29 cellular contexts compared by ENCODE assay signal in genomic region chr5:103000089-103000488, GRCh38.
"Had no signal": no experiment of that assay in that cellular context is flagged by ENCODE, and none has a peak within 500 bp of the region (broad histone marks: within the 10 kb centered on the region; RNA-seq: fewer than 3 reads in every experiment).

No MANE protein-coding gene starts in this region.

- H3K27ac ChIP-seq: neural progenitor cell, ovary, parathyroid adenoma, psoas muscle, right lobe of liver, sigmoid colon, suprapubic skin, testis, tibial artery, transverse colon, upper lobe of right lung, uterus had no signal

- H3K4me3 ChIP-seq: neural progenitor cell, ovary, psoas muscle, right lobe of liver, sigmoid colon, suprapubic skin, testis, tibial artery, transverse colon, upper lobe of right lung, uterus had no signal

- H3K27me3 Mint-ChIP-seq: progenitor cell of endocrine pancreas; stimulated activated memory B cell treated with anti-CD40 and anti-IgM and Interleukin-4, amounts not matched to agents 10 μg/mL and 1 μg/mL and 100 μg/mL, for 72 hours; stimulated activated naive CD8-positive, alpha-beta T cell treated with anti-CD3 and anti-CD28 coated beads, Interleukin-15, amount 100 ng/mL, for 72 hours; type B pancreatic cell had no signal

- H3K36me3 ChIP-seq: neural progenitor cell, ovary, right lobe of liver, suprapubic skin, transverse colon, upper lobe of right lung, uterus had no signal

- H3K4me3 Mint-ChIP-seq: natural killer cell; nephron; neural progenitor cell; stimulated activated memory B cell treated with anti-CD40 and anti-IgM and Interleukin-4, amounts not matched to agents 10 μg/mL and 1 μg/mL and 100 μg/mL, for 72 hours; stimulated activated naive CD8-positive, alpha-beta T cell treated with anti-CD3 and anti-CD28 coated beads, Interleukin-15, amount 100 ng/mL, for 72 hours; type B pancreatic cell had no signal

- H3K27me3 ChIP-seq: neural progenitor cell, ovary, right lobe of liver, sigmoid colon, suprapubic skin, testis, tibial artery, transverse colon, upper lobe of right lung, uterus had no signal

- H3K4me1 ChIP-seq: neural progenitor cell, parathyroid adenoma, psoas muscle, right lobe of liver, sigmoid colon, suprapubic skin, testis, tibial artery, transverse colon, upper lobe of right lung, uterus had no signal

- H3K9me3 ChIP-seq: ovary, psoas muscle, right lobe of liver, sigmoid colon, suprapubic skin, testis, tibial artery, transverse colon, upper lobe of right lung, uterus had no signal

- H3K4me1 Mint-ChIP-seq: natural killer cell; nephron; stimulated activated memory B cell treated with anti-CD40 and anti-IgM and Interleukin-4, amounts not matched to agents 10 μg/mL and 1 μg/mL and 100 μg/mL, for 72 hours had no signal

- H3K9me3 Mint-ChIP-seq: stimulated activated naive CD8-positive, alpha-beta T cell treated with anti-CD3 and anti-CD28 coated beads, Interleukin-15, amount 100 ng/mL, for 72 hours had no signal

- ATAC-seq: natural killer cell; psoas muscle; stimulated activated memory B cell treated with anti-CD40 and anti-IgM and Interleukin-4, amounts not matched to agents 10 μg/mL and 1 μg/mL and 100 μg/mL, for 72 hours; stimulated activated naive CD8-positive, alpha-beta T cell treated with anti-CD3 and anti-CD28 coated beads, Interleukin-15, amount 100 ng/mL, for 72 hours; stimulated activated naive CD8-positive, alpha-beta T cell treated with anti-CD3 and anti-CD28 coated beads, Interleukin-15, Interleukin-2, amounts not matched to agents 100 U/mL and 50 U/mL, for 24 hours; upper lobe of right lung had no signal

- DNase-seq: natural killer cell; occipital lobe; ovary; psoas muscle; right cardiac atrium; sigmoid colon; small intestine; stimulated activated CD4-positive, alpha-beta T cell treated with anti-CD3 and anti-CD28 coated beads, Interleukin-12 subunit alpha, Interleukin-12 subunit beta, amount 100 ng/mL, for 4 hours; stimulated activated CD4-positive, alpha-beta T cell treated with anti-CD3 and anti-CD28 coated beads, Interleukin-1b, Interleukin-23, amount 100 ng/mL, for 48 hours; stimulated activated CD4-positive, alpha-beta T cell treated with anti-CD3 and anti-CD28 coated beads, Interleukin-4, amount 100 ng/mL, for 1 hour; stimulated activated CD4-positive, alpha-beta T cell treated with anti-CD3 and anti-CD28 coated beads, Interleukin-4, amount 100 ng/mL, for 4 hours; stimulated activated CD8-positive, alpha-beta memory T cell treated with anti-CD3 and anti-CD28 coated beads, Interleukin-4, amount 100 ng/mL, for 48 hours; stimulated activated naive CD4-positive, alpha-beta T cell; stimulated activated naive CD8-positive, alpha-beta T cell treated with anti-CD3 and anti-CD28 coated beads, Interleukin-15, amount 100 ng/mL, for 72 hours; stimulated activated naive CD8-positive, alpha-beta T cell treated with anti-CD3 and anti-CD28 coated beads, Interleukin-15, Interleukin-2, amounts not matched to agents 100 U/mL and 50 U/mL, for 24 hours; substantia nigra; testis; tibial artery; transverse colon; upper lobe of right lung; uterus had no signal

- H3K27ac Mint-ChIP-seq: natural killer cell; nephron; neural progenitor cell; progenitor cell of endocrine pancreas; stimulated activated memory B cell treated with anti-CD40 and anti-IgM and Interleukin-4, amounts not matched to agents 10 μg/mL and 1 μg/mL and 100 μg/mL, for 72 hours; stimulated activated naive CD8-positive, alpha-beta T cell treated with anti-CD3 and anti-CD28 coated beads, Interleukin-15, amount 100 ng/mL, for 72 hours; type B pancreatic cell had no signal
